13 cellular contexts compared by ENCODE assay signal in genomic region chr2:231883468-231883881, GRCh38. TPM values are rescaled to one million over a fixed set of nuclear protein-coding genes. Genes with fewer than 3 reads are reported as not detected.
DNase-seq lines count a peak whose midpoint lies in the region; ATAC-seq and TF ChIP-seq lines count a peak whose summit lies in the region.
"Had no signal": no experiment of that assay in that cellular context is flagged by ENCODE, and none has a peak within 500 bp of the region (broad histone marks: within the 10 kb centered on the region; RNA-seq: fewer than 3 reads in every experiment).

No MANE protein-coding gene starts in this region.

- H3K27me3 ChIP-seq in GM23248 (replicated peaks; ENCODE audit: insufficient read depth) (peaks cover 56% of the 10 kb centered on the region), fibroblast of lung (ENCODE audit: control insufficient read depth, insufficient read depth, low read length) (peaks cover 6% of the 10 kb centered on the region)

- ATAC-seq in GM18858 (IDR thresholded peaks at IDR 0.05; ENCODE audit: unreplicated experiment), result no peak
- ATAC-seq in activated CD4-positive, CD25-positive, alpha-beta regulatory T cell treated with anti-CD3 and anti-CD28 coated beads, Interleukin-2, amount 50 U/mL, for 24 hours, result no peak
- ATAC-seq: activated naive CD4-positive, alpha-beta T cell treated with anti-CD3 and anti-CD28 coated beads, Interleukin-2, amount 50 U/mL, for 72 hours had no signal

- H3K4me2 ChIP-seq in GM23248 (ENCODE audit: unreplicated experiment) (no peak overlapping the region), fibroblast of lung (ENCODE audit: extremely low read depth, insufficient read depth, low read length) (no peak overlapping the region)

- in situ Hi-C loops in GM23248 (cut with MboI) (no loop called here), ACHN (cut with HindIII; ENCODE audit: low pct_ligation_motif_present, low pct_unique_long_range_greater_than_20kb, low sequenced_read_pairs) (no loop called here)

- no peaks in the 10 kb centered on the region for H3K79me2 ChIP-seq in GM23248 (ENCODE audit: insufficient read depth)
- no peaks in the 10 kb centered on the region for H3K79me2 ChIP-seq in fibroblast of lung (ENCODE audit: control insufficient read depth, insufficient read depth, low read length)

- H2AFZ ChIP-seq in GM23248 (no peak overlapping the region), fibroblast of lung (ENCODE audit: low read length) (no peak overlapping the region)

- WGBS in GM23248 (ENCODE audit: low coverage in 1 of 2, low lambda C conversion rate in 2 of 2, missing lambda C conversion rate in 2 of 2), 2 experiments, result 16 to 23% methylated on average over 5 of the region's 5 CpGs

- H3K36me3 ChIP-seq in GM23248 (ENCODE audit: low read depth), result no peaks in the 10 kb centered on the region
- H3K36me3 ChIP-seq in fibroblast of lung (ENCODE audit: control insufficient read depth, insufficient read depth, low read length), result no peaks in the 10 kb centered on the region

- H3K4me1 ChIP-seq in GM23248 (ENCODE audit: insufficient read depth), result no peaks in the 10 kb centered on the region
- H3K4me1 ChIP-seq in fibroblast of lung (ENCODE audit: control insufficient read depth, extremely low read depth, insufficient read depth, low read length), result no peaks in the 10 kb centered on the region

- H3K9ac ChIP-seq in GM23248 (no peak overlapping the region), fibroblast of lung (ENCODE audit: insufficient read depth, low read length) (no peak overlapping the region)

- H3K27ac ChIP-seq in GM23248 (no peak overlapping the region), fibroblast of lung (ENCODE audit: insufficient read depth, low read length) (no peak overlapping the region)

- H3K9me2 ChIP-seq in GM23248 (ENCODE audit: insufficient read depth), result no peaks in the 10 kb centered on the region

- H3K9me3 ChIP-seq in GM23248 (ENCODE audit: low read depth) (no peaks in the 10 kb centered on the region), fibroblast of lung (ENCODE audit: control insufficient read depth, insufficient read depth, low read depth, low read length) (no peaks in the 10 kb centered on the region)

- H4K20me1 ChIP-seq in GM23248 (ENCODE audit: insufficient read depth), result no peaks in the 10 kb centered on the region
- H4K20me1 ChIP-seq in fibroblast of lung (ENCODE audit: control insufficient read depth, extremely low read depth, insufficient read depth, low read length), result no peaks in the 10 kb centered on the region

- no peak for TF ChIP-seq CTCF in fibroblast of lung (conservative IDR thresholded peaks at IDR 0.05 in 1 of 2, IDR thresholded peaks at IDR 0.05 in 1 of 2; ENCODE audit: low read depth in 1 of 2, low read length in 2 of 2)

- DNase-seq in A172 (ENCODE audit: low spot score) (peak; percentile 88), GM23248 (peak; percentile 33), NOMO-1 (lab: John Stamatoyannopoulos, UW; ENCODE audit: unreplicated experiment in 2 of 2) (peak; percentile 19 to 91), fibroblast of lung (ENCODE audit: low read depth in 2 of 2) (peak; percentile 12 to 56), mesenteric fat pad (ENCODE audit: low spot score) (no peak), ACHN (no peak)
- DNase-seq: central memory CD4-positive, alpha-beta T cell; IMR-90; NK-92 treated with Interleukin-12 subunit alpha and Interleukin-12 subunit beta, amount 100 ng/mL, for 24 hours had no signal

- H3F3A ChIP-seq in GM23248 (ENCODE audit: insufficient read depth), result no peaks in the 10 kb centered on the region

- H3K4me3 ChIP-seq in GM23248, result no peak overlapping the region
- no peak overlapping the region for H3K4me3 ChIP-seq in fibroblast of lung (replicated peaks in 1 of 4; ENCODE audit: control extremely low read depth in 1 of 4, insufficient read depth in 1 of 4, low read depth in 3 of 4, low read length in 4 of 4)

RNA-seq across cellular contexts. Expression of gene NPPC, which starts 42.7 kb away (rescaled TPM):
- total RNA-seq in A172 (2014; rRNA removed; shearing (Covaris generic)), result 0.12 TPM in 1 of 2 replicates, not detected in the other
- not detected in 2 replicates for total RNA-seq in GM23248 (2014; rRNA removed; shearing (Covaris generic))
- polyA plus RNA-seq in GM23248 (2016; fragmentation: Nextera tagmentation; extraction: Ambion mirVana) (0.26 and 0.29 TPM in 2 replicates), fibroblast of lung (not detected in 2 replicates)
- total RNA-seq in fibroblast of lung (not detected in 2 replicates), mesenteric fat pad (2.5 TPM)
- not detected in 2 replicates for polyA plus RNA-seq in fibroblast of lung (2012)
- not detected in 2 replicates for polyA minus RNA-seq in fibroblast of lung (ENCODE audit: low replicate concordance)
- total RNA-seq: kidney epithelial cell had no signal

Comparison
In these comparisons a context has a peak if more than half of its experiments do, and no peak if none do; other contexts are left out.
1. DNase-seq: peak in A172 (single experiment), GM23248 (single experiment), NOMO-1 (2 of 2) and fibroblast of lung (2 of 2); none in mesenteric fat pad (single experiment) and ACHN (single experiment).